Comparison of ENCODE assay signal across 11 cellular contexts in genomic region chr16:17348042-17348783, GRCh38.
DNase-seq lines count a peak whose midpoint lies in the region; ATAC-seq and TF ChIP-seq lines count a peak whose summit lies in the region.
"Had no signal": no experiment of that assay in that cellular context is flagged by ENCODE, and none has a peak within 500 bp of the region (broad histone marks: within the 10 kb centered on the region; RNA-seq: fewer than 3 reads in every experiment).

No MANE protein-coding gene starts in this region.

- H2BK15ac ChIP-seq in H9 (ENCODE audit: low read depth, low read length) = no peak overlapping the region

- no peaks in the 10 kb centered on the region for H3K79me1 ChIP-seq in H9 (ENCODE audit: insufficient read depth, low read depth, low read length, poor library complexity, severe bottlenecking)

- H3K23me2 ChIP-seq in H9 (ENCODE audit: insufficient read length, low read depth, low read length, poor library complexity, severe bottlenecking) = no peaks in the 10 kb centered on the region

- intact Hi-C loops in activated CD8-positive, alpha-beta T cell treated with anti-CD3 and anti-CD28 coated beads for 36 hours (cut with micrococcal nuclease) = no loop called here

- no peaks in the 10 kb centered on the region for H3K27me3 Mint-ChIP-seq in T-helper 1 cell treated with Interleukin-12 subunit alpha and Interleukin-12 subunit beta and Interleukin-4 antibody, amounts not matched to agents 30 μg/mL and 1 μg/mL, for 36 hours (ENCODE audit: low read depth)
- no peaks in the 10 kb centered on the region; the same call in 1 of the 2 replicates for H3K27me3 Mint-ChIP-seq in H9 (ENCODE audit: low read depth)
- H3K27me3 Mint-ChIP-seq in activated CD8-positive, alpha-beta T cell treated with anti-CD3 and anti-CD28 coated beads for 36 hours = no peaks in the 10 kb centered on the region
- no peaks in the 10 kb centered on the region for H3K27me3 Mint-ChIP-seq in natural killer cell treated with Interleukin-12 subunit alpha and Interleukin-12 subunit beta and Interleukin-15 and Interleukin-18, amount 100 ng/mL, for 72 hours

- peaks cover 37% of the 10 kb centered on the region for H3K36me3 Mint-ChIP-seq in T-helper 1 cell treated with Interleukin-12 subunit alpha and Interleukin-12 subunit beta and Interleukin-4 antibody, amounts not matched to agents 30 μg/mL and 1 μg/mL, for 36 hours (ENCODE audit: low read depth)
- H3K36me3 Mint-ChIP-seq in H9 (ENCODE audit: insufficient read depth in 1 of 3, low read depth in 3 of 3) = peaks cover 0 to 4% (median 3%) of the 10 kb centered on the region in 3 experiments; a peak in 2 of 7 replicates
- peaks cover 2% of the 10 kb centered on the region for H3K36me3 Mint-ChIP-seq in activated CD8-positive, alpha-beta T cell treated with anti-CD3 and anti-CD28 coated beads for 36 hours (ENCODE audit: low read depth)
- no peaks in the 10 kb centered on the region for H3K36me3 Mint-ChIP-seq in natural killer cell treated with Interleukin-12 subunit alpha and Interleukin-12 subunit beta and Interleukin-15 and Interleukin-18, amount 100 ng/mL, for 72 hours

- peak overlapping the region; percentile 40 for H3K4me3 Mint-ChIP-seq in T-helper 1 cell treated with Interleukin-12 subunit alpha and Interleukin-12 subunit beta and Interleukin-4 antibody, amounts not matched to agents 30 μg/mL and 1 μg/mL, for 36 hours
- H3K4me3 Mint-ChIP-seq in H9 = no peak overlapping the region
- no peak overlapping the region for H3K4me3 Mint-ChIP-seq in activated CD8-positive, alpha-beta T cell treated with anti-CD3 and anti-CD28 coated beads for 36 hours
- peak overlapping the region; percentile 82 for H3K4me3 Mint-ChIP-seq in natural killer cell treated with Interleukin-12 subunit alpha and Interleukin-12 subunit beta and Interleukin-15 and Interleukin-18, amount 100 ng/mL, for 72 hours

- peak overlapping the region; percentile 99 for H3K27ac Mint-ChIP-seq in T-helper 1 cell treated with Interleukin-12 subunit alpha and Interleukin-12 subunit beta and Interleukin-4 antibody, amounts not matched to agents 30 μg/mL and 1 μg/mL, for 36 hours
- peak overlapping the region in 2 of 3 experiments; percentile 10 to 65; a peak in 2 of 7 replicates for H3K27ac Mint-ChIP-seq in H9
- H3K27ac Mint-ChIP-seq in activated CD8-positive, alpha-beta T cell treated with anti-CD3 and anti-CD28 coated beads for 36 hours = peak overlapping the region; percentile 95
- H3K27ac Mint-ChIP-seq in natural killer cell treated with Interleukin-12 subunit alpha and Interleukin-12 subunit beta and Interleukin-15 and Interleukin-18, amount 100 ng/mL, for 72 hours = peak overlapping the region; percentile 72 to 88

- H2BK120ac ChIP-seq in H9 (ENCODE audit: low read depth, low read length, poor library complexity, severe bottlenecking) = no peak overlapping the region

- H4K91ac ChIP-seq in H9 (ENCODE audit: insufficient read length, low read depth, low read length) = no peak overlapping the region

- no peak overlapping the region for H3T11ph ChIP-seq in H9 (ENCODE audit: low read length)

- POLR2A ChIA-PET in activated CD8-positive, alpha-beta T cell treated with anti-CD3 and anti-CD28 coated beads for 36 hours (lab: Charles Lee) = interaction anchor here (1.3 to 4.5 kb wide), 3 partner anchors 11 to 36 kb away, joined by 3 to 25 read pairs (median 3); no protein-coding TSS in a partner anchor

- H2BK5ac ChIP-seq in H9 (ENCODE audit: insufficient read length, low read length) = no peak overlapping the region

- DNase-seq in T-helper 1 cell (no peak), H9 (no peak), NCI-H2196 (lab: John Stamatoyannopoulos, UW; ENCODE audit: unreplicated experiment) (no peak)
- no peak for DNase-seq in activated CD8-positive, alpha-beta T cell treated with anti-CD3 and anti-CD28 coated beads for 36 hours
- DNase-seq in natural killer cell treated with Interleukin-12 subunit alpha and Interleukin-12 subunit beta and Interleukin-15 and Interleukin-18, amount 100 ng/mL, for 72 hours (ENCODE audit: low spot score) = no peak
- no peak for DNase-seq in NK-92 treated with Interleukin-12 subunit alpha and Interleukin-12 subunit beta, amount 100 ng/mL, for 24 hours (lab: John Stamatoyannopoulos, UW)
- DNase-seq: erythroblast, PC-9 had no signal

- H4K8ac ChIP-seq in H9 (replicated peaks; ENCODE audit: insufficient read length, low read depth, low read length) = no peak overlapping the region

- H4K20me1 ChIP-seq in H9 (ENCODE audit: control insufficient read depth, insufficient read depth, insufficient read length) = no peaks in the 10 kb centered on the region

- H3K56ac ChIP-seq in H9 (ENCODE audit: insufficient read length, low read depth, low read length) = no peak overlapping the region

- no peak overlapping the region for H3K18ac ChIP-seq in H9 (ENCODE audit: insufficient read length, low read depth, low read length)

- CTCF ChIA-PET in activated CD8-positive, alpha-beta T cell treated with anti-CD3 and anti-CD28 coated beads for 36 hours (lab: Charles Lee) = interaction anchor here (0.9 to 1.8 kb wide), 2 partner anchors 11 to 42 kb away, joined by 4 to 10 read pairs; no protein-coding TSS in a partner anchor

- H3K79me2 ChIP-seq in H9 (ENCODE audit: insufficient read depth, low read length) = no peaks in the 10 kb centered on the region

- H3K4ac ChIP-seq in H9 (ENCODE audit: low read depth, low read length) = no peak overlapping the region

- H2AFZ ChIP-seq in H9 (ENCODE audit: low read length) = no peak overlapping the region
- H2AFZ ChIP-seq: PC-9 had no signal

- no peak overlapping the region for H2BK20ac ChIP-seq in H9 (ENCODE audit: low read depth, low read length, poor library complexity, severe bottlenecking)

- H3K9ac ChIP-seq in H9 (ENCODE audit: extremely low read depth, insufficient read length, low read length) = no peak overlapping the region

- no peak for ATAC-seq in activated CD8-positive, alpha-beta T cell treated with anti-CD3 and anti-CD28 coated beads for 36 hours
- no peak for ATAC-seq in natural killer cell treated with Interleukin-12 subunit alpha and Interleukin-12 subunit beta and Interleukin-15 and Interleukin-18, amount 100 ng/mL, for 72 hours
- no peak for ATAC-seq in HG03175 (IDR thresholded peaks at IDR 0.05; ENCODE audit: unreplicated experiment)

- no peak for TF ChIP-seq CTCF in H9 (conservative IDR thresholded peaks at IDR 0.05)
- TF ChIP-seq CTCF in activated CD8-positive, alpha-beta T cell treated with anti-CD3 and anti-CD28 coated beads for 36 hours (IDR thresholded peaks at IDR 0.05) = no peak

- no peaks in the 10 kb centered on the region for H3K9me3 Mint-ChIP-seq in T-helper 1 cell treated with Interleukin-12 subunit alpha and Interleukin-12 subunit beta and Interleukin-4 antibody, amounts not matched to agents 30 μg/mL and 1 μg/mL, for 36 hours
- no peaks in the 10 kb centered on the region for H3K9me3 Mint-ChIP-seq in H9
- H3K9me3 Mint-ChIP-seq in activated CD8-positive, alpha-beta T cell treated with anti-CD3 and anti-CD28 coated beads for 36 hours = no peaks in the 10 kb centered on the region
- no peaks in the 10 kb centered on the region for H3K9me3 Mint-ChIP-seq in natural killer cell treated with Interleukin-12 subunit alpha and Interleukin-12 subunit beta and Interleukin-15 and Interleukin-18, amount 100 ng/mL, for 72 hours

- H3K4me2 ChIP-seq in H9 (ENCODE audit: insufficient read depth, insufficient read length, low read length) = no peak overlapping the region
- H3K4me2 ChIP-seq: PC-9 had no signal

- WGBS in H9 (ENCODE audit: extremely low coverage, insufficient read length, low lambda C conversion rate) = no CpG with 5 or more reads among the region's 11 CpGs

- no peak overlapping the region for H4K5ac ChIP-seq in H9 (ENCODE audit: insufficient read length, low read depth, low read length)

- peaks cover 81% of the 10 kb centered on the region for H3K4me1 Mint-ChIP-seq in T-helper 1 cell treated with Interleukin-12 subunit alpha and Interleukin-12 subunit beta and Interleukin-4 antibody, amounts not matched to agents 30 μg/mL and 1 μg/mL, for 36 hours (ENCODE audit: low read depth)
- H3K4me1 Mint-ChIP-seq in H9 = peaks cover 0 to 9% of the 10 kb centered on the region in 2 experiments; a peak in 3 of 4 replicates
- H3K4me1 Mint-ChIP-seq in activated CD8-positive, alpha-beta T cell treated with anti-CD3 and anti-CD28 coated beads for 36 hours (ENCODE audit: low read depth) = peaks cover 64% of the 10 kb centered on the region
- H3K4me1 Mint-ChIP-seq in natural killer cell treated with Interleukin-12 subunit alpha and Interleukin-12 subunit beta and Interleukin-15 and Interleukin-18, amount 100 ng/mL, for 72 hours (ENCODE audit: low read depth in 2 of 2) = peaks cover 63 to 73% of the 10 kb centered on the region in 2 donors

- H3K27me3 ChIP-seq in H9 (ENCODE audit: insufficient read depth, low read length) = no peaks in the 10 kb centered on the region

- H3K9me3 ChIP-seq in H9 (ENCODE audit: control insufficient read depth, low read depth, low read length) = no peaks in the 10 kb centered on the region

- H3K4me1 ChIP-seq in H9 (ENCODE audit: insufficient read depth, low read length) = no peaks in the 10 kb centered on the region

- H3K27ac ChIP-seq in H9 (ENCODE audit: insufficient read length, low read depth, low read length) = no peak overlapping the region
- H3K27ac ChIP-seq: 22Rv1, PC-9 had no signal

- H2BK12ac ChIP-seq in H9 (ENCODE audit: insufficient read length, low read depth, low read length) = no peak overlapping the region

- H3K23ac ChIP-seq in H9 (ENCODE audit: insufficient read length, low read depth, low read length) = no peak overlapping the region

- no peak overlapping the region for H2AK5ac ChIP-seq in H9 (ENCODE audit: insufficient read length, low read length)

- no peak overlapping the region for H3K14ac ChIP-seq in H9 (ENCODE audit: insufficient read depth, low read length)

Comparison
In these comparisons a context has a peak if more than half of its experiments do, and no peak if none do; other contexts are left out.
1. H3K27ac Mint-ChIP-seq: peak in every context shown above with its lines; median percentile 99 in T-helper 1 cell treated with Interleukin-12 subunit alpha and Interleukin-12 subunit beta and Interleukin-4 antibody, amounts not matched to agents 30 μg/mL and 1 μg/mL, for 36 hours; 95 in activated CD8-positive, alpha-beta T cell treated with anti-CD3 and anti-CD28 coated beads for 36 hours; 80 in natural killer cell treated with Interleukin-12 subunit alpha and Interleukin-12 subunit beta and Interleukin-15 and Interleukin-18, amount 100 ng/mL, for 72 hours; 38 in H9.
2. H3K4me3 Mint-ChIP-seq: peak in T-helper 1 cell treated with Interleukin-12 subunit alpha and Interleukin-12 subunit beta and Interleukin-4 antibody, amounts not matched to agents 30 μg/mL and 1 μg/mL, for 36 hours (single experiment) and natural killer cell treated with Interleukin-12 subunit alpha and Interleukin-12 subunit beta and Interleukin-15 and Interleukin-18, amount 100 ng/mL, for 72 hours (single experiment); none in H9 (0 of 2) and activated CD8-positive, alpha-beta T cell treated with anti-CD3 and anti-CD28 coated beads for 36 hours (single experiment).